10 cellular contexts compared by ENCODE assay signal in genomic region chr2:237701033-237701858, GRCh38.
DNase-seq lines count a peak whose midpoint lies in the region; ATAC-seq, FAIRE-seq and TF ChIP-seq lines count a peak whose summit lies in the region.
"Had no signal": no experiment of that assay in that cellular context is flagged by ENCODE, and none has a peak within 500 bp of the region (broad histone marks: within the 10 kb centered on the region; RNA-seq: fewer than 3 reads in every experiment).

No MANE protein-coding gene starts in this region.

- no peak for FAIRE-seq in keratinocyte (lab: Jason Lieb, UNC)

- dilution Hi-C loops in keratinocyte (cut with MboI; ENCODE audit: extremely low pct_ligation_motif_present, low sequenced_read_pairs), result no loop called here

- peaks cover 98% of the 10 kb centered on the region for H3K79me2 ChIP-seq in keratinocyte (ENCODE audit: control insufficient read depth, insufficient read depth, low read length)

- no peaks in the 10 kb centered on the region for H3K27me3 Mint-ChIP-seq in stimulated activated memory B cell treated with anti-CD40 and anti-IgM and Interleukin-4, amounts not matched to agents 10 μg/mL and 1 μg/mL and 100 μg/mL, for 72 hours

- no peak overlapping the region for H2AFZ ChIP-seq in keratinocyte (ENCODE audit: control insufficient read depth, low read length)

- peak overlapping the region; percentile 95 for H3K27ac Mint-ChIP-seq in stimulated activated memory B cell treated with anti-CD40 and anti-IgM and Interleukin-4, amounts not matched to agents 10 μg/mL and 1 μg/mL and 100 μg/mL, for 72 hours

- peak overlapping the region; percentile 56 for H3K4me2 ChIP-seq in keratinocyte (ENCODE audit: control insufficient read depth, extremely low read depth, insufficient read depth, low read depth, low read length)

- peaks cover 71% of the 10 kb centered on the region for H4K20me1 ChIP-seq in keratinocyte (ENCODE audit: control insufficient read depth, extremely low read depth, insufficient read depth, low read length)

- no peaks in the 10 kb centered on the region for H3K27me3 ChIP-seq in keratinocyte (ENCODE audit: control insufficient read depth, extremely low read depth, insufficient read depth, low read length)
- H3K27me3 ChIP-seq in aorta (ENCODE audit: control insufficient read depth in 1 of 2, insufficient read depth in 2 of 2, low read length in 1 of 2), result no peaks in the 10 kb centered on the region

- peaks cover 27% of the 10 kb centered on the region for H3K36me3 Mint-ChIP-seq in stimulated activated memory B cell treated with anti-CD40 and anti-IgM and Interleukin-4, amounts not matched to agents 10 μg/mL and 1 μg/mL and 100 μg/mL, for 72 hours

- ATAC-seq in stimulated activated memory B cell treated with anti-CD40 and anti-IgM and Interleukin-4, amounts not matched to agents 10 μg/mL and 1 μg/mL and 100 μg/mL, for 72 hours, result peak; percentile 1
- ATAC-seq in aorta (ENCODE audit: low FRiP score), result no peak
- ATAC-seq: left colon had no signal

- peak overlapping the region; percentile 35 for H3K27ac ChIP-seq in keratinocyte (ENCODE audit: control insufficient read depth, insufficient read depth, low read length)
- peak overlapping the region in 1 of 2 donors; percentile 70 for H3K27ac ChIP-seq in aorta (ENCODE audit: low read depth in 1 of 2, low read length in 2 of 2)
- H3K27ac ChIP-seq: 22Rv1 had no signal

- H3K9me3 ChIP-seq in keratinocyte (ENCODE audit: control insufficient read depth, low read depth, low read length) (no peaks in the 10 kb centered on the region), aorta (ENCODE audit: control insufficient read depth, low read length) (no peaks in the 10 kb centered on the region)

- peaks cover 94% of the 10 kb centered on the region for H3K4me1 Mint-ChIP-seq in stimulated activated memory B cell treated with anti-CD40 and anti-IgM and Interleukin-4, amounts not matched to agents 10 μg/mL and 1 μg/mL and 100 μg/mL, for 72 hours

- peak overlapping the region; percentile 51 for H3K9ac ChIP-seq in keratinocyte (ENCODE audit: control insufficient read depth, extremely low read depth, insufficient read depth, low read length)

- peaks cover 9 to 35% of the 10 kb centered on the region in 2 experiments for H3K36me3 ChIP-seq in keratinocyte (ENCODE audit: control insufficient read depth in 2 of 2, extremely low read depth in 1 of 2, insufficient read depth in 2 of 2, low read length in 2 of 2)
- H3K36me3 ChIP-seq in aorta (ENCODE audit: control insufficient read depth in 1 of 2, insufficient read depth in 2 of 2, low read length in 1 of 2), result no peaks in the 10 kb centered on the region

- H3K4me3 ChIP-seq in keratinocyte (ENCODE audit: control insufficient read depth in 2 of 3, extremely low read depth in 1 of 3, insufficient read depth in 2 of 3, low read depth in 1 of 3, low read length in 3 of 3) (no peak overlapping the region), aorta (ENCODE audit: low read length in 2 of 2) (no peak overlapping the region)

- H3K4me1 ChIP-seq in keratinocyte (ENCODE audit: control insufficient read depth, extremely low read depth, insufficient read depth, low read length) (peaks cover 81% of the 10 kb centered on the region), aorta (ENCODE audit: control insufficient read depth in 1 of 2, insufficient read depth in 2 of 2, low read length in 2 of 2) (peaks cover 2 to 19% of the 10 kb centered on the region in 2 donors)

- DNase-seq in NCI-H146 (lab: John Stamatoyannopoulos, UW) (peak; percentile 53), NCI-H146 treated with DMSO at 0.1 percent for 48 hours (lab: John Stamatoyannopoulos, UW; ENCODE audit: unreplicated experiment) (no peak), keratinocyte (ENCODE audit: low read depth, low spot score) (no peak), SIG-M5 (lab: John Stamatoyannopoulos, UW) (no peak), NCI-H1105 (lab: John Stamatoyannopoulos, UW) (no peak), aorta (no peak)
- DNase-seq in activated T-cell treated with anti-CD3 and anti-CD28 coated beads, Interleukin-2, amount 50 U/mL, for 48 hours, result peak; percentile 63 to 68

- peak overlapping the region; percentile 79 for H3K4me3 Mint-ChIP-seq in stimulated activated memory B cell treated with anti-CD40 and anti-IgM and Interleukin-4, amounts not matched to agents 10 μg/mL and 1 μg/mL and 100 μg/mL, for 72 hours

- intact Hi-C loops in aorta (cut with DNase I), result loop anchor here in 1 of 2 donors (5.0 kb wide), 1 partner anchor 36 kb away; no protein-coding TSS in a partner anchor

- 64 to 65% methylated on average over 17 of the region's 17 CpGs for WGBS in aorta, 2 donors

- H3K9me3 Mint-ChIP-seq in stimulated activated memory B cell treated with anti-CD40 and anti-IgM and Interleukin-4, amounts not matched to agents 10 μg/mL and 1 μg/mL and 100 μg/mL, for 72 hours, result no peaks in the 10 kb centered on the region

- TF ChIP-seq CTCF in keratinocyte (optimal IDR thresholded peaks at IDR 0.05 in 1 of 3, IDR thresholded peaks at IDR 0.05 in 1 of 3, conservative IDR thresholded peaks at IDR 0.05 in 1 of 3; ENCODE audit: extremely low read depth in 1 of 3, insufficient read depth in 2 of 3, low read length in 3 of 3), result no peak

- H3K9me1 ChIP-seq in keratinocyte (ENCODE audit: control insufficient read depth, extremely low read depth, insufficient read depth, low read length), result peaks cover 20% of the 10 kb centered on the region

Comparison
In these comparisons a context has a peak if more than half of its experiments do, and no peak if none do; other contexts are left out.
1. DNase-seq: peak in NCI-H146 (single experiment) and activated T-cell treated with anti-CD3 and anti-CD28 coated beads, Interleukin-2, amount 50 U/mL, for 48 hours (2 of 2); none in NCI-H146 treated with DMSO at 0.1 percent for 48 hours (single experiment), keratinocyte (single experiment), SIG-M5 (single experiment), NCI-H1105 (single experiment) and aorta (0 of 2).